In genomic region chr1:110672001-110672752, GRCh38 we compare ENCODE assay signal across 9 cellular contexts. TPM values are rescaled to one million over a fixed set of nuclear protein-coding genes. Genes with fewer than 3 reads are reported as not detected.
DNase-seq lines count a peak whose midpoint lies in the region; ATAC-seq, FAIRE-seq and TF ChIP-seq lines count a peak whose summit lies in the region.
"Had no signal": no experiment of that assay in that cellular context is flagged by ENCODE, and none has a peak within 500 bp of the region (broad histone marks: within the 10 kb centered on the region; RNA-seq: fewer than 3 reads in every experiment).

No MANE protein-coding gene starts in this region.

- peaks cover 15% of the 10 kb centered on the region for H3K36me3 Mint-ChIP-seq in activated B cell treated with CpG ODN at 0.5 μM for 24 hours (ENCODE audit: low read depth)

- H3K4me3 Mint-ChIP-seq in activated B cell treated with CpG ODN at 0.5 μM for 24 hours: peak overlapping the region; percentile 90

- WGBS in prostate gland: 50% methylated on average over 12 of the region's 12 CpGs

- H3K27ac Mint-ChIP-seq in activated B cell treated with CpG ODN at 0.5 μM for 24 hours: peak overlapping the region; percentile 80

- H3K4me3 ChIP-seq in rectal smooth muscle tissue (ENCODE audit: low read length): peak overlapping the region; percentile 2
- no peak overlapping the region for H3K4me3 ChIP-seq in prostate gland

- H3K9me3 ChIP-seq in prostate gland: no peaks in the 10 kb centered on the region

- CTCF ChIA-PET in activated B cell treated with CpG ODN at 0.5 μM for 24 hours (lab: Charles Lee): interaction anchor here (1.5 to 1.6 kb wide), 2 partner anchors 53 to 94 kb away, joined by 6 read pairs; no protein-coding TSS in a partner anchor

- DNase-seq in NOMO-1 treated with DMSO at 0.1 percent for 48 hours (lab: John Stamatoyannopoulos, UW; ENCODE audit: unreplicated experiment) (peak; percentile 48), NOMO-1 treated with dmso at 0.1 percent for 144 hours (lab: John Stamatoyannopoulos, UW; ENCODE audit: unreplicated experiment) (no peak), activated B cell treated with CpG ODN at 0.5 μM for 24 hours (no peak), cerebellar nuclear complex (lab: John Stamatoyannopoulos, UW) (peak; percentile 64 to 86), prostate gland (ENCODE audit: low spot score) (no peak), D721Med (ENCODE audit: insufficient read length, low spot score) (no peak)

- H3K4me1 ChIP-seq in rectal smooth muscle tissue (ENCODE audit: control insufficient read depth, insufficient read depth, low read length): no peaks in the 10 kb centered on the region
- H3K4me1 ChIP-seq in prostate gland (replicated peaks): no peaks in the 10 kb centered on the region

- peak; percentile 4 for ATAC-seq in activated B cell treated with CpG ODN at 0.5 μM for 24 hours (ENCODE audit: low read depth)
- ATAC-seq in HG02763 (IDR thresholded peaks at IDR 0.05; ENCODE audit: unreplicated experiment): no peak

- TF ChIP-seq POLR2A in prostate gland (IDR thresholded peaks at IDR 0.05): no peak

- H3K27ac ChIP-seq in rectal smooth muscle tissue (ENCODE audit: low read depth, low read length) (no peak overlapping the region), prostate gland (no peak overlapping the region)

- H3K27me3 Mint-ChIP-seq in activated B cell treated with CpG ODN at 0.5 μM for 24 hours: no peaks in the 10 kb centered on the region

- H3K27me3 ChIP-seq in rectal smooth muscle tissue (ENCODE audit: control insufficient read depth, insufficient read depth, low read length): peaks cover 5% of the 10 kb centered on the region
- peaks cover 24% of the 10 kb centered on the region for H3K27me3 ChIP-seq in prostate gland (replicated peaks; ENCODE audit: insufficient read depth)

- no peak for TF ChIP-seq CTCF in activated B cell treated with CpG ODN at 0.5 μM for 24 hours (IDR thresholded peaks at IDR 0.05)
- no peak for TF ChIP-seq CTCF in prostate gland (IDR thresholded peaks at IDR 0.05)
- TF ChIP-seq CTCF in D721Med (IDR thresholded peaks at IDR 0.05; ENCODE audit: insufficient read depth, missing control alignments): no peak

- peaks cover 67% of the 10 kb centered on the region for H3K4me1 Mint-ChIP-seq in activated B cell treated with CpG ODN at 0.5 μM for 24 hours

- no peaks in the 10 kb centered on the region for H3K9me3 Mint-ChIP-seq in activated B cell treated with CpG ODN at 0.5 μM for 24 hours

- no peak for FAIRE-seq in D721Med (lab: Jason Lieb, UNC)

- no peaks in the 10 kb centered on the region for H3K36me3 ChIP-seq in rectal smooth muscle tissue (ENCODE audit: control insufficient read depth, insufficient read depth, low read length)
- H3K36me3 ChIP-seq in prostate gland: no peaks in the 10 kb centered on the region

- POLR2A ChIA-PET in activated B cell treated with CpG ODN at 0.5 μM for 24 hours (lab: Charles Lee): interaction anchor here (1.1 to 4.0 kb wide), 4 partner anchors 37 to 116 kb away, joined by 3 to 29 read pairs (median 6); no protein-coding TSS in a partner anchor

- H3K9ac ChIP-seq in rectal smooth muscle tissue (ENCODE audit: low read length): no peak overlapping the region

- intact Hi-C loops in activated B cell treated with CpG ODN at 0.5 μM for 24 hours (cut with micrococcal nuclease): loop anchor here (1.0 to 10.0 kb wide), 8 partner anchors 13 to 545 kb away; partner anchors contain the start of gene LRIF1
- intact Hi-C loops in prostate gland (cut with DNase I): no loop called here

RNA-seq across cellular contexts. Expression of gene KCNA3, which starts 2.6 kb away (rescaled TPM):
- total RNA-seq in activated B cell treated with CpG ODN at 0.5 μM for 24 hours (15.0 and 20.0 TPM in 2 replicates), prostate gland (under 1 TPM; 0.62 to 0.91 TPM)
- total RNA-seq: pulmonary artery endothelial cell had no signal

Comparison
In these comparisons a context has a peak if more than half of its experiments do, and no peak if none do; other contexts are left out.
1. DNase-seq: peak in NOMO-1 treated with DMSO at 0.1 percent for 48 hours (single experiment) and cerebellar nuclear complex (2 of 2); none in NOMO-1 treated with dmso at 0.1 percent for 144 hours (single experiment), activated B cell treated with CpG ODN at 0.5 μM for 24 hours (single experiment), prostate gland (single experiment) and D721Med (single experiment).